In the genomic region with DNA sequence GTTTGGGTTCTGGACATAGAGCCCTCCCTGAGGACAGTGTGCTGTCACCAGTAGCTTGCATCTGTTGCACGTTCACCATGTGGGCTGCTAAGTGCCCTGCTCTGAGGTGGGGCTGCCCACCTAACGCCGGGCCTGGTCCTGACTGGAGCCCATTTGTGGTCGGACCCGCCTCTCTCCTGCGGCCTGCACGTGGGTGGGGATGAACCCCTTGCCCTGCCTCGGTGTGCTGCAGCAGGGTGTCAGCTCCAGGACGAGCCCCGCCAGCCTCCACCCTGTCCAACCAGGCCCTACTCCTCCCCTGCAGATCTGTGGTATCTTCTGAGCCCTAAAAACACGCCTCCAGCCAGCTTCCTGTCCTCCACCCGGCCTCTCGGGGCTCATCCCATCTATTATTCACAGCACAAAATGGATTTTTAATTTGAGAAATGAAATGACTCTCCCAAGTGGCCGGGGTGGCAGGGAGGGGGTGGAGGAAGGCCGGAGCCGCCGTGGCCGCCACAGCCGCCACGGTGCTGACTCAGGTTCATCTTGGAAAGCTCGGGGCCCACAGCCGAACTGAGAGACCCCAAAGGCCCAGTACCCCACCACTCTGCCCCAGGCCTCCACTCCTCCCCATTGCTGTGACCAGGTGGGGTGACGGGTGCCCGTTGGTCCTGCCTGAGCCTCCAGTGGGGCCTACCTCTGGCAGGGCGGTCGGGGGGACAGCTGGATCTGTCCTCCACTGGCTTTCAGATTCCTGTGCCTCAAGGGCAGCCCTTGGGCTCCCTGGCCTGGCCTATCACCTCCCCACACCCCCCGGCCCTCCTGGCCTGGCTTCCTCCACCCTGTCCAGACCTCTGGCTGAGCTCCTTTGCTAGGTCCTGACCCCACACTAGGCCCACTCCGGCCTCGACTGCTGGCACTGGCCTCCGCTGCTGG, we compare ENCODE assay signal across 31 cellular contexts. TPM values are rescaled to one million over a fixed set of nuclear protein-coding genes. Genes with fewer than 3 reads are reported as not detected.
DNase-seq lines count a peak whose midpoint lies in the region; ATAC-seq and TF ChIP-seq lines count a peak whose summit lies in the region.
"Had no signal": no experiment of that assay in that cellular context is flagged by ENCODE, and none has a peak within 500 bp of the region (broad histone marks: within the 10 kb centered on the region; RNA-seq: fewer than 3 reads in every experiment).

No MANE protein-coding gene starts in this region.

- intact Hi-C loops in activated naive CD4-positive, alpha-beta T cell treated with anti-CD3 and anti-CD28 coated beads for 36 hours (cut with micrococcal nuclease), result no loop called here
- intact Hi-C loops in right lobe of liver (cut with DNase I) (no loop called here), sciatic nerve (cut with DNase I) (no loop called here)

- no peaks in the 10 kb centered on the region for H3K36me3 Mint-ChIP-seq in activated naive CD4-positive, alpha-beta T cell treated with anti-CD3 and anti-CD28 coated beads for 36 hours (ENCODE audit: low read depth)
- H3K36me3 Mint-ChIP-seq: activated naive CD8-positive, alpha-beta T cell had no signal

- H3K4me1 Mint-ChIP-seq in activated naive CD4-positive, alpha-beta T cell treated with anti-CD3 and anti-CD28 coated beads for 36 hours (ENCODE audit: low read depth), result peaks cover under 1% of the 10 kb centered on the region
- H3K4me1 Mint-ChIP-seq: activated T-helper 17 cell treated with anti-CD3 and anti-CD28 coated beads, Interleukin-2, amount 50 U/mL, for 72 hours had no signal

- POLR2A ChIA-PET in HEK293 (lab: Yijun Ruan, JAX), result no interaction called here

- peaks cover 22% of the 10 kb centered on the region for H3K27me3 Mint-ChIP-seq in activated naive CD4-positive, alpha-beta T cell treated with anti-CD3 and anti-CD28 coated beads for 36 hours (ENCODE audit: low read depth)

- CTCF ChIA-PET in activated naive CD4-positive, alpha-beta T cell treated with anti-CD3 and anti-CD28 coated beads for 36 hours (lab: Charles Lee), result no interaction called here
- CTCF ChIA-PET in HEK293 (lab: Yijun Ruan, JAX), result interaction anchor here (1.3 kb wide), 2 partner anchors 31 to 46 kb away, joined by 3 read pairs; no protein-coding TSS in a partner anchor

- no peaks in the 10 kb centered on the region for H3K9me3 Mint-ChIP-seq in activated naive CD4-positive, alpha-beta T cell treated with anti-CD3 and anti-CD28 coated beads for 36 hours
- H3K9me3 Mint-ChIP-seq: activated T-helper 17 cell treated with anti-CD3 and anti-CD28 coated beads, Interleukin-2, amount 50 U/mL, for 72 hours; CD4-positive, alpha-beta T cell; stimulated activated naive CD8-positive, alpha-beta T cell treated with anti-CD3 and anti-CD28 coated beads, Interleukin-15, Interleukin-2, amounts not matched to agents 100 ng/mL and 50 ng/mL, for 24 hours had no signal

- no peak overlapping the region for H3K27ac ChIP-seq in HEK293 (ENCODE audit: extremely low read depth, low read depth, low read length)
- H3K27ac ChIP-seq in right lobe of liver, result no peak overlapping the region
- H3K27ac ChIP-seq: A549, ascending aorta, coronary artery, epithelial cell of prostate, GM23248, testis had no signal

- 86% methylated on average over 7 of the region's 30 CpGs for WGBS in right lobe of liver (ENCODE audit: insufficient coverage, low coverage, low lambda C conversion rate, missing lambda C conversion rate)

- no peak for TF ChIP-seq CTCF in HEK293 (tag by site-specific recombination; IDR thresholded peaks at IDR 0.05)
- TF ChIP-seq CTCF in right lobe of liver (IDR thresholded peaks at IDR 0.05), result no peak

- H3K36me3 ChIP-seq in HEK293 (ENCODE audit: control insufficient read depth in 2 of 2, insufficient read depth in 1 of 2, low read length in 2 of 2) (no peaks in the 10 kb centered on the region), right lobe of liver (no peaks in the 10 kb centered on the region)
- H3K36me3 ChIP-seq: ascending aorta had no signal

- no peak overlapping the region for H3K27ac Mint-ChIP-seq in activated naive CD4-positive, alpha-beta T cell treated with anti-CD3 and anti-CD28 coated beads for 36 hours
- H3K27ac Mint-ChIP-seq: activated CD8-positive, alpha-beta T cell treated with anti-CD3 and anti-CD28 coated beads, Interleukin-2, amount 10 ng/mL, durations not matched to agents 7 days and 5 days; activated naive CD8-positive, alpha-beta T cell; activated T-helper 17 cell treated with anti-CD3 and anti-CD28 coated beads, Interleukin-2, amount 50 U/mL, for 72 hours; CD4-positive, alpha-beta T cell; stimulated activated naive CD8-positive, alpha-beta T cell treated with anti-CD3 and anti-CD28 coated beads, Interleukin-15, Interleukin-2, amounts not matched to agents 100 ng/mL and 50 ng/mL, for 24 hours had no signal

- ATAC-seq in right lobe of liver (no peak), sciatic nerve (peak; percentile 21), HG02642 (IDR thresholded peaks at IDR 0.05; ENCODE audit: poor library complexity, unreplicated experiment) (no peak)
- ATAC-seq: A549; activated CD8-positive, alpha-beta T cell treated with anti-CD3 and anti-CD28 coated beads, Interleukin-2, amount 10 ng/mL, durations not matched to agents 7 days and 5 days; activated T-helper 17 cell treated with anti-CD3 and anti-CD28 coated beads, Interleukin-2, amount 50 U/mL, for 72 hours had no signal

- peaks cover 0 to 12% of the 10 kb centered on the region in 2 donors for H3K27me3 ChIP-seq in right lobe of liver
- H3K27me3 ChIP-seq: ascending aorta, testis had no signal

- TF ChIP-seq POLR2A in right lobe of liver (IDR thresholded peaks at IDR 0.05), result no peak

- no peaks in the 10 kb centered on the region for H3K9me3 ChIP-seq in HEK293 (ENCODE audit: control insufficient read depth, insufficient read depth, low read depth, low read length)
- no peaks in the 10 kb centered on the region for H3K9me3 ChIP-seq in right lobe of liver
- H3K9me3 ChIP-seq: A549, ascending aorta, testis had no signal

- H3K4me1 ChIP-seq in HEK293 (ENCODE audit: control insufficient read depth, insufficient read depth, low read length), result no peaks in the 10 kb centered on the region
- peaks cover 0 to 8% (median 0%) of the 10 kb centered on the region in 4 donors for H3K4me1 ChIP-seq in right lobe of liver
- H3K4me1 ChIP-seq: ascending aorta had no signal

- DNase-seq in activated naive CD4-positive, alpha-beta T cell treated with anti-CD3 and anti-CD28 coated beads, Interleukin-2, amount 50 U/mL, for 16 hours, result peak; percentile 10
- DNase-seq in activated naive CD4-positive, alpha-beta T cell treated with anti-CD3 and anti-CD28 coated beads for 36 hours, result no peak
- DNase-seq in right lobe of liver (peak in 2 of 3 donors; percentile 15 to 54), sciatic nerve (ENCODE audit: low spot score) (no peak), mucosa of gallbladder (ENCODE audit: low spot score) (no peak)
- DNase-seq in stimulated activated CD4-positive, alpha-beta T cell treated with anti-CD3 and anti-CD28 coated beads, Interleukin-12 subunit alpha, Interleukin-12 subunit beta, amount 100 ng/mL, for 4 hours, result no peak
- DNase-seq: activated CD4-positive, alpha-beta T cell treated with anti-CD3 and anti-CD28 coated beads for 1 hour; activated CD8-positive, alpha-beta T cell treated with anti-CD3 and anti-CD28 coated beads, Interleukin-2, amount 10 ng/mL, durations not matched to agents 7 days and 5 days; effector CD8-positive, alpha-beta T cell; GDM1; GM23248; hippocampal formation; KBM-7; mesenchymal stem cell; NCI-H1105 treated with DMSO at 0.1 percent for 48 hours; NCI-H524 treated with DMSO at 0.1 percent for 48 hours; stimulated activated CD8-positive, alpha-beta memory T cell treated with anti-CD3 and anti-CD28 coated beads, Interleukin-4, amount 100 ng/mL, for 48 hours; T-helper 2 cell; testis had no signal

- H3K4me3 ChIP-seq in HEK293 (ENCODE audit: low read depth, low read length) (no peak overlapping the region), right lobe of liver (no peak overlapping the region)
- H3K4me3 ChIP-seq: A549, ascending aorta, coronary artery, GM23248, testis had no signal

- no peak overlapping the region for H3K4me3 Mint-ChIP-seq in activated naive CD4-positive, alpha-beta T cell treated with anti-CD3 and anti-CD28 coated beads for 36 hours
- H3K4me3 Mint-ChIP-seq: activated CD8-positive, alpha-beta T cell treated with anti-CD3 and anti-CD28 coated beads, Interleukin-2, amount 10 ng/mL, durations not matched to agents 7 days and 5 days; activated naive CD8-positive, alpha-beta T cell; activated T-helper 17 cell treated with anti-CD3 and anti-CD28 coated beads, Interleukin-2, amount 50 U/mL, for 72 hours; CD4-positive, alpha-beta T cell; stimulated activated naive CD8-positive, alpha-beta T cell treated with anti-CD3 and anti-CD28 coated beads, Interleukin-15, Interleukin-2, amounts not matched to agents 100 ng/mL and 50 ng/mL, for 24 hours had no signal

TF ChIP-seq in HEK293, 187 proteins besides CTCF, POLR2A, EP300 and RAD21 (continues in another document):
- TF ChIP-seq ZFHX2 (tag by site-specific recombination; conservative IDR thresholded peaks at IDR 0.05), result peak; percentile 61
- TF ChIP-seq MEIS1 (CRISPR knock-in tag; IDR thresholded peaks at IDR 0.05; ENCODE audit: borderline replicate concordance), result no peak
- no peak for TF ChIP-seq BCL11A (tag by site-specific recombination; IDR thresholded peaks at IDR 0.05; ENCODE audit: low read depth)
- no peak for TF ChIP-seq RBAK (tag by site-specific recombination; IDR thresholded peaks at IDR 0.05)

RNA-seq across cellular contexts. Expression of a gene that starts 2.8 kb away (rescaled TPM):
- under 1 TPM in 1 of 2 experiments, not detected in 1; 0.12 TPM for total RNA-seq in activated naive CD4-positive, alpha-beta T cell treated with anti-CD3 and anti-CD28 coated beads for 36 hours
- total RNA-seq in right lobe of liver (1 to 10 TPM in 1 of 6 experiments, under 1 TPM in 3, not detected in 2; 0.22 to 1.3 (median 0.83) TPM), sciatic nerve (0.18 TPM), mucosa of gallbladder (0.35 TPM)
- total RNA-seq: activated CD8-positive, alpha-beta T cell treated with anti-CD3 and anti-CD28 coated beads, Interleukin-2, amount 10 ng/mL, durations not matched to agents 7 days and 5 days; activated T-helper 17 cell treated with anti-CD3 and anti-CD28 coated beads, Interleukin-2, amount 50 U/mL, for 72 hours; CD4-positive, alpha-beta T cell; HT1080; MCF 10A had no signal

RNA-seq across cellular contexts. Expression of a gene that starts 29.7 kb away (rescaled TPM):
- not detected for total RNA-seq in activated naive CD4-positive, alpha-beta T cell treated with anti-CD3 and anti-CD28 coated beads for 36 hours
- total RNA-seq in right lobe of liver, result under 1 TPM in 1 of 6 experiments, not detected in 5; 0.19 TPM
- not detected for total RNA-seq in sciatic nerve
- total RNA-seq in mucosa of gallbladder, result not detected
- total RNA-seq: activated CD8-positive, alpha-beta T cell treated with anti-CD3 and anti-CD28 coated beads, Interleukin-2, amount 10 ng/mL, durations not matched to agents 7 days and 5 days; activated T-helper 17 cell treated with anti-CD3 and anti-CD28 coated beads, Interleukin-2, amount 50 U/mL, for 72 hours; ascending aorta; CD4-positive, alpha-beta T cell; GM23248; HT1080; MCF 10A had no signal

RNA-seq across cellular contexts. Expression of a gene that starts 34.5 kb away (rescaled TPM):
- not detected for total RNA-seq in activated naive CD4-positive, alpha-beta T cell treated with anti-CD3 and anti-CD28 coated beads for 36 hours
- total RNA-seq in right lobe of liver, result under 1 TPM in 2 of 6 experiments, not detected in 4; 0.19 to 0.25 TPM
- total RNA-seq in sciatic nerve, result not detected
- total RNA-seq in mucosa of gallbladder, result 1.0 TPM
- total RNA-seq: activated CD8-positive, alpha-beta T cell treated with anti-CD3 and anti-CD28 coated beads, Interleukin-2, amount 10 ng/mL, durations not matched to agents 7 days and 5 days; activated T-helper 17 cell treated with anti-CD3 and anti-CD28 coated beads, Interleukin-2, amount 50 U/mL, for 72 hours; ascending aorta; CD4-positive, alpha-beta T cell; GM23248; HT1080; MCF 10A had no signal

RNA-seq across cellular contexts. Expression of a gene that starts 35.5 kb away (rescaled TPM):
- not detected for total RNA-seq in activated naive CD4-positive, alpha-beta T cell treated with anti-CD3 and anti-CD28 coated beads for 36 hours
- total RNA-seq in right lobe of liver (not detected), sciatic nerve (not detected), mucosa of gallbladder (not detected)
- total RNA-seq: activated CD8-positive, alpha-beta T cell treated with anti-CD3 and anti-CD28 coated beads, Interleukin-2, amount 10 ng/mL, durations not matched to agents 7 days and 5 days; activated T-helper 17 cell treated with anti-CD3 and anti-CD28 coated beads, Interleukin-2, amount 50 U/mL, for 72 hours; ascending aorta; CD4-positive, alpha-beta T cell; GM23248; HT1080; MCF 10A had no signal

RNA-seq across cellular contexts. Expression of a gene that starts 49.0 kb away (rescaled TPM):
- total RNA-seq in activated naive CD4-positive, alpha-beta T cell treated with anti-CD3 and anti-CD28 coated beads for 36 hours, result not detected
- total RNA-seq in right lobe of liver (not detected), sciatic nerve (not detected), mucosa of gallbladder (not detected)
- total RNA-seq: activated CD8-positive, alpha-beta T cell treated with anti-CD3 and anti-CD28 coated beads, Interleukin-2, amount 10 ng/mL, durations not matched to agents 7 days and 5 days; activated T-helper 17 cell treated with anti-CD3 and anti-CD28 coated beads, Interleukin-2, amount 50 U/mL, for 72 hours; ascending aorta; CD4-positive, alpha-beta T cell; GM23248; HT1080; MCF 10A; testis had no signal

Comparison
In these comparisons a context has a peak if more than half of its experiments do, and no peak if none do; other contexts are left out.
1. DNase-seq: peak in activated naive CD4-positive, alpha-beta T cell treated with anti-CD3 and anti-CD28 coated beads, Interleukin-2, amount 50 U/mL, for 16 hours (single experiment) and right lobe of liver (2 of 3); none in activated naive CD4-positive, alpha-beta T cell treated with anti-CD3 and anti-CD28 coated beads for 36 hours (single experiment), sciatic nerve (single experiment), mucosa of gallbladder (single experiment) and stimulated activated CD4-positive, alpha-beta T cell treated with anti-CD3 and anti-CD28 coated beads, Interleukin-12 subunit alpha, Interleukin-12 subunit beta, amount 100 ng/mL, for 4 hours (single experiment).